Comparison of ENCODE assay signal across 26 cellular contexts in the genomic region with DNA sequence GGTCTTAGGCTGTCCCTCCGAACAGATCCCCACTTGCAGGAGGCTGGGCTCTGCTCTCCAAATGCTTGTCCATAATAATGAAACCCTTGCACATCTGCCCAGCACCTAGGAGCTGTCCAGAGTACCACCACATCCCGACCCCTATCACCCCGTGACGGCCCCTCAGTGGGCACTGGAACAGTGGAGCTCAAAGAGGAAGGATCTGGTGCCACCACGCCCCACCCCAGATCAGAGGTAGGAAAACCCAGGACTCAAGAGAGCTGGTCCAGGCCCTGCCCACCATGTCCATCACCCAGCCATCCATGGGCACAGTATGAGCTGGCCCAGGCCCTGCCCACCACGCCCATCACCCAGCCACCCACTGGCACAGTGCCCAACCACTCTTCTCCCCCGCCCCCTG.
"Had no signal": no experiment of that assay in that cellular context is flagged by ENCODE, and none has a peak within 500 bp of the region (broad histone marks: within the 10 kb centered on the region; RNA-seq: fewer than 3 reads in every experiment).

No MANE protein-coding gene starts in this region.

- H3K27ac Mint-ChIP-seq: activated CD4-positive, alpha-beta memory T cell treated with anti-CD3 and anti-CD28 coated beads for 36 hours; activated CD4-positive, alpha-beta T cell treated with anti-CD3 and anti-CD28 coated beads, Interleukin-2, amount 10 ng/mL, durations not matched to agents 24 days and 14 days; activated T-cell treated with anti-CD3 and anti-CD28 coated beads, Interleukin-2, amount 50 U/mL, for 24 hours; activated T-helper 17 cell treated with anti-CD3 and anti-CD28 coated beads, Interleukin-2, amount 50 U/mL, for 72 hours; progenitor cell of endocrine pancreas; stimulated activated naive CD8-positive, alpha-beta T cell treated with anti-CD3 and anti-CD28 coated beads, Interleukin-15, Interleukin-2, amounts not matched to agents 100 ng/mL and 50 ng/mL, for 24 hours; T-helper 17 cell had no signal

- ATAC-seq: activated naive CD4-positive, alpha-beta T cell treated with anti-CD3 and anti-CD28 coated beads, Interleukin-2, amount 50 U/mL, for 72 hours; activated T-helper 17 cell treated with anti-CD3 and anti-CD28 coated beads, Interleukin-2, amount 50 U/mL, for 72 hours; left ventricle myocardium superior; right lobe of liver; T-helper 17 cell had no signal

- H3K4me3 ChIP-seq: esophagus squamous epithelium, ovary, right lobe of liver, thoracic aorta, uterus had no signal

- DNase-seq: activated CD4-positive, alpha-beta memory T cell treated with anti-CD3 and anti-CD28 coated beads for 36 hours; activated CD4-positive, alpha-beta T cell treated with anti-CD3 and anti-CD28 coated beads, Interleukin-2, amount 10 ng/mL, durations not matched to agents 24 days and 14 days; activated CD4-positive, CD25-positive, alpha-beta regulatory T cell treated with anti-CD3 and anti-CD28 coated beads, Interleukin-2, amount 50 U/mL, for 72 hours; activated CD8-positive, alpha-beta memory T cell treated with anti-CD3 and anti-CD28 coated beads, Interleukin-2, amount 50 U/mL, for 4 hours; activated gamma-delta T cell treated with Interleukin-2 at 50 U/mL for 16 hours; activated T-cell treated with anti-CD3 and anti-CD28 coated beads, Interleukin-2, amount 50 U/mL, for 24 hours; anterior cingulate cortex; dermis blood vessel endothelial cell; effector CD4-positive, alpha-beta T cell; esophagus squamous epithelium; foreskin melanocyte; left ventricle myocardium superior; mammary epithelial cell; ovary; right lobe of liver; stimulated activated CD4-positive, alpha-beta T cell treated with anti-CD3 and anti-CD28 coated beads, Interleukin-4, amount 100 ng/mL, for 1 hour; T-helper 17 cell; T1000; trophoblast cell; uterus had no signal

- H3K4me3 Mint-ChIP-seq: activated CD4-positive, alpha-beta memory T cell treated with anti-CD3 and anti-CD28 coated beads for 36 hours; activated CD4-positive, alpha-beta T cell treated with anti-CD3 and anti-CD28 coated beads, Interleukin-2, amount 10 ng/mL, durations not matched to agents 24 days and 14 days; activated T-cell treated with anti-CD3 and anti-CD28 coated beads, Interleukin-2, amount 50 U/mL, for 24 hours; activated T-helper 17 cell treated with anti-CD3 and anti-CD28 coated beads, Interleukin-2, amount 50 U/mL, for 72 hours; nephron; stimulated activated naive CD8-positive, alpha-beta T cell treated with anti-CD3 and anti-CD28 coated beads, Interleukin-15, Interleukin-2, amounts not matched to agents 100 ng/mL and 50 ng/mL, for 24 hours; T-helper 17 cell had no signal

- H3K36me3 Mint-ChIP-seq: activated CD4-positive, alpha-beta memory T cell treated with anti-CD3 and anti-CD28 coated beads for 36 hours had no signal

- H3K4me1 ChIP-seq: esophagus squamous epithelium, right lobe of liver, uterus had no signal

- H3K27ac ChIP-seq: esophagus squamous epithelium, ovary, right lobe of liver, thoracic aorta, uterus had no signal

- H3K4me1 Mint-ChIP-seq: activated CD4-positive, alpha-beta T cell treated with anti-CD3 and anti-CD28 coated beads, Interleukin-2, amount 10 ng/mL, durations not matched to agents 24 days and 14 days; activated T-helper 17 cell treated with anti-CD3 and anti-CD28 coated beads, Interleukin-2, amount 50 U/mL, for 72 hours had no signal

- H3K9me3 ChIP-seq: ovary had no signal

- H3K36me3 ChIP-seq: esophagus squamous epithelium, ovary, right lobe of liver, thoracic aorta, uterus had no signal

- H3K27me3 ChIP-seq: ovary, right lobe of liver, uterus had no signal
